1 cellular context compared by ENCODE assay signal in the genomic region with DNA sequence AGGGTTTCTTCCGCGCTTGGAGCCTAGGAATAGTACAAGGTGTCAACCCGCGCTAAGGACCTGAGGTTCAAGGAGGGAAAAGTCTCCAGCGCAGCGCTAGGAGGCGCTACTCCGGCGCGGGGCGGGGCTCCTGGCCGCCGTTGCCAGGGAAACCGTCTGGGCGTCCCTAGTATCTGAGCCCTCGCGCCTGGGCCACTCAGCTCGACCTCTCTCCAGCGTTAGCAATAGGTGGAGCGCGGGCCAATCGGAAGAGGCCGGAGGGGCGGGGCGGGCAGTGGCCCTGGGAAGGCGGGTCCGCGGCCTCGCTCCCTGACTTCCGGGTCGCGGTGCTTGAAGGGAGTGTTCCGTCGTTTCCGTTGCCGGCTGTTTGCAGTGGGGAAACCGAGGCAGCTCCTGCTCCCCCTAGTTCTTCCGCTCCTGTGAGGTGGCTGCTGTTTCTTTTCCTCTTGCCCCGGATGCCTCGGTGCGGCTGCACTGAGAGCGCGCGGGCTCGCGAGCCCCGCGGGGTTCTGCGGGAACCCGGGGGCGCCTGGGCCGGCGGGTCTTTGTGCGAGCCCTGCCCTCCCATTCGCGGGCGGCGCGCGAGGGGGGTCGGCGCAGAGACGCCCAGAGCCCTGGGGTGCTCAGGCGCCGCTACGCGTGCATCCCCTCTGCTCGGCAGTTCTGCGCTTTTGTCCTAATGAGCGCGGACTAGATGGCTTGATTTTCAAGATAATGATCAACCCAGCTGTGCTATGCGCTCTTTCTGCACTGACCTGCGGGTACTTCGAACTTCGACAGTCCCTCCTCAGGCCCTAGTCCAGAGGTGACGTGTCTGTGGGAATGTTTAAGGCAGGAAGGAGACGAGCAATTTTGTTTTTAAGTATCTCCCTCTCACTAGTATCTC.
TF ChIP-seq lines count a peak whose summit lies in the region.

A gene with protein sequence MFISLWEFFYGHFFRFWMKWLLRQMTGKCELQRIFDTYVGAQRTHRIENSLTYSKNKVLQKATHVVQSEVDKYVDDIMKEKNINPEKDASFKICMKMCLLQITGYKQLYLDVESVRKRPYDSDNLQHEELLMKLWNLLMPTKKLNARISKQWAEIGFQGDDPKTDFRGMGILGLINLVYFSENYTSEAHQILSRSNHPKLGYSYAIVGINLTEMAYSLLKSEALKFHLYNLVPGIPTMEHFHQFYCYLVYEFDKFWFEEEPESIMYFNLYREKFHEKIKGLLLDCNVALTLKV (plus strand): TSS at position 312 of the 886 bp plus-strand sequence. CDS start 1,261 bp downstream, outside the sequence.

TF ChIP-seq in K562, 482 proteins besides CTCF, POLR2A, EP300 and RAD21 (continued from another document and continues in another):
- TF ChIP-seq NCOR1 (IDR thresholded peaks at IDR 0.05), result 0 out of 2 replicates have a peak, but pooled peaks have one; percentile 7
- no peak for TF ChIP-seq HIVEP1 (CRISPR knock-in tag; IDR thresholded peaks at IDR 0.05)
- TF ChIP-seq, protein P1, sequence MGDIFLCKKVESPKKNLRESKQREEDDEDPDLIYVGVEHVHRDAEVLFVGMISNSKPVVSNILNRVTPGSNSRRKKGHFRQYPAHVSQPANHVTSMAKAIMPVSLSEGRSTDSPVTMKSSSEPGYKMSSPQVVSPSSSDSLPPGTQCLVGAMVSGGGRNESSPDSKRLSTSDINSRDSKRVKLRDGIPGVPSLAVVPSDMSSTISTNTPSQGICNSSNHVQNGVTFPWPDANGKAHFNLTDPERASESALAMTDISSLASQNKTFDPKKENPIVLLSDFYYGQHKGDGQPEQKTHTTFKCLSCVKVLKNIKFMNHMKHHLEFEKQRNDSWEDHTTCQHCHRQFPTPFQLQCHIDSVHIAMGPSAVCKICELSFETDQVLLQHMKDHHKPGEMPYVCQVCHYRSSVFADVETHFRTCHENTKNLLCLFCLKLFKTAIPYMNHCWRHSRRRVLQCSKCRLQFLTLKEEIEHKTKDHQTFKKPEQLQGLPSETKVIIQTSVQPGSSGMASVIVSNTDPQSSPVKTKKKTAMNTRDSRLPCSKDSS (IDR thresholded peaks at IDR 0.05; ENCODE audit: low read depth, partially characterized antibody), result no peak
- no peak for TF ChIP-seq MCM7 (IDR thresholded peaks at IDR 0.05)
- peak; percentile 90 for TF ChIP-seq GABPB1 (CRISPR knock-in tag; IDR thresholded peaks at IDR 0.05)
- no peak for TF ChIP-seq ESRRB (CRISPR knock-in tag; IDR thresholded peaks at IDR 0.05; ENCODE audit: borderline replicate concordance)
- no peak for TF ChIP-seq SIRT6 (IDR thresholded peaks at IDR 0.05; ENCODE audit: low read depth, low read length)
- no peak for TF ChIP-seq TCF7 (IDR thresholded peaks at IDR 0.05; ENCODE audit: borderline replicate concordance)
- TF ChIP-seq TAF15 (IDR thresholded peaks at IDR 0.05; ENCODE audit: low read depth, low read length), result no peak
- TF ChIP-seq, protein P2, sequence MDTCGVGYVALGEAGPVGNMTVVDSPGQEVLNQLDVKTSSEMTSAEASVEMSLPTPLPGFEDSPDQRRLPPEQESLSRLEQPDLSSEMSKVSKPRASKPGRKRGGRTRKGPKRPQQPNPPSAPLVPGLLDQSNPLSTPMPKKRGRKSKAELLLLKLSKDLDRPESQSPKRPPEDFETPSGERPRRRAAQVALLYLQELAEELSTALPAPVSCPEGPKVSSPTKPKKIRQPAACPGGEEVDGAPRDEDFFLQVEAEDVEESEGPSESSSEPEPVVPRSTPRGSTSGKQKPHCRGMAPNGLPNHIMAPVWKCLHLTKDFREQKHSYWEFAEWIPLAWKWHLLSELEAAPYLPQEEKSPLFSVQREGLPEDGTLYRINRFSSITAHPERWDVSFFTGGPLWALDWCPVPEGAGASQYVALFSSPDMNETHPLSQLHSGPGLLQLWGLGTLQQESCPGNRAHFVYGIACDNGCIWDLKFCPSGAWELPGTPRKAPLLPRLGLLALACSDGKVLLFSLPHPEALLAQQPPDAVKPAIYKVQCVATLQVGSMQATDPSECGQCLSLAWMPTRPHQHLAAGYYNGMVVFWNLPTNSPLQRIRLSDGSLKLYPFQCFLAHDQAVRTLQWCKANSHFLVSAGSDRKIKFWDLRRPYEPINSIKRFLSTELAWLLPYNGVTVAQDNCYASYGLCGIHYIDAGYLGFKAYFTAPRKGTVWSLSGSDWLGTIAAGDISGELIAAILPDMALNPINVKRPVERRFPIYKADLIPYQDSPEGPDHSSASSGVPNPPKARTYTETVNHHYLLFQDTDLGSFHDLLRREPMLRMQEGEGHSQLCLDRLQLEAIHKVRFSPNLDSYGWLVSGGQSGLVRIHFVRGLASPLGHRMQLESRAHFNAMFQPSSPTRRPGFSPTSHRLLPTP (IDR thresholded peaks at IDR 0.05; ENCODE audit: borderline replicate concordance, extremely low read depth, insufficient read length), result no peak
- no peak for TF ChIP-seq ILF3 (IDR thresholded peaks at IDR 0.05; ENCODE audit: borderline replicate concordance)
- TF ChIP-seq HEY1 (CRISPR knock-in tag; IDR thresholded peaks at IDR 0.05; ENCODE audit: borderline replicate concordance), result no peak
- no peak for TF ChIP-seq COPS2 (conservative IDR thresholded peaks at IDR 0.05)
- no peak for TF ChIP-seq THRAP3 (IDR thresholded peaks at IDR 0.05; ENCODE audit: borderline replicate concordance)
- TF ChIP-seq ZFPM2 (CRISPR knock-in tag; IDR thresholded peaks at IDR 0.05), result no peak
- TF ChIP-seq ZNF133 (CRISPR knock-in tag; IDR thresholded peaks at IDR 0.05), result no peak
- TF ChIP-seq, protein P3, sequence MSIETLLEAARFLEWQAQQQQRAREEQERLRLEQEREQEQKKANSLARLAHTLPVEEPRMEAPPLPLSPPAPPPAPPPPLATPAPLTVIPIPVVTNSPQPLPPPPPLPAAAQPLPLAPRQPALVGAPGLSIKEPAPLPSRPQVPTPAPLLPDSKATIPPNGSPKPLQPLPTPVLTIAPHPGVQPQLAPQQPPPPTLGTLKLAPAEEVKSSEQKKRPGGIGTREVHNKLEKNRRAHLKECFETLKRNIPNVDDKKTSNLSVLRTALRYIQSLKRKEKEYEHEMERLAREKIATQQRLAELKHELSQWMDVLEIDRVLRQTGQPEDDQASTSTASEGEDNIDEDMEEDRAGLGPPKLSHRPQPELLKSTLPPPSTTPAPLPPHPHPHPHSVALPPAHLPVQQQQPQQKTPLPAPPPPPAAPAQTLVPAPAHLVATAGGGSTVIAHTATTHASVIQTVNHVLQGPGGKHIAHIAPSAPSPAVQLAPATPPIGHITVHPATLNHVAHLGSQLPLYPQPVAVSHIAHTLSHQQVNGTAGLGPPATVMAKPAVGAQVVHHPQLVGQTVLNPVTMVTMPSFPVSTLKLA (conservative IDR thresholded peaks at IDR 0.05), result peak; percentile 65 to 85; a peak in 3 of 4 replicates
- no peak for TF ChIP-seq ZNF384 (IDR thresholded peaks at IDR 0.05; ENCODE audit: low read depth, low read length)
- TF ChIP-seq MXI1 (IDR thresholded peaks at IDR 0.05; ENCODE audit: low read depth, low read length), result peak; percentile 83
- no peak for TF ChIP-seq ZNF175 (CRISPR knock-in tag; IDR thresholded peaks at IDR 0.05; ENCODE audit: low read depth)
- TF ChIP-seq, protein P4, sequence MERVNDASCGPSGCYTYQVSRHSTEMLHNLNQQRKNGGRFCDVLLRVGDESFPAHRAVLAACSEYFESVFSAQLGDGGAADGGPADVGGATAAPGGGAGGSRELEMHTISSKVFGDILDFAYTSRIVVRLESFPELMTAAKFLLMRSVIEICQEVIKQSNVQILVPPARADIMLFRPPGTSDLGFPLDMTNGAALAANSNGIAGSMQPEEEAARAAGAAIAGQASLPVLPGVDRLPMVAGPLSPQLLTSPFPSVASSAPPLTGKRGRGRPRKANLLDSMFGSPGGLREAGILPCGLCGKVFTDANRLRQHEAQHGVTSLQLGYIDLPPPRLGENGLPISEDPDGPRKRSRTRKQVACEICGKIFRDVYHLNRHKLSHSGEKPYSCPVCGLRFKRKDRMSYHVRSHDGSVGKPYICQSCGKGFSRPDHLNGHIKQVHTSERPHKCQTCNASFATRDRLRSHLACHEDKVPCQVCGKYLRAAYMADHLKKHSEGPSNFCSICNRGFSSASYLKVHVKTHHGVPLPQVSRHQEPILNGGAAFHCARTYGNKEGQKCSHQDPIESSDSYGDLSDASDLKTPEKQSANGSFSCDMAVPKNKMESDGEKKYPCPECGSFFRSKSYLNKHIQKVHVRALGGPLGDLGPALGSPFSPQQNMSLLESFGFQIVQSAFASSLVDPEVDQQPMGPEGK (CRISPR knock-in tag; IDR thresholded peaks at IDR 0.05; ENCODE audit: borderline replicate concordance), result no peak
- TF ChIP-seq FOXA1 (IDR thresholded peaks at IDR 0.05; ENCODE audit: borderline replicate concordance), result no peak
- no peak for TF ChIP-seq RAD51 (IDR thresholded peaks at IDR 0.05; ENCODE audit: borderline replicate concordance, low read depth)
- TF ChIP-seq, protein P5, sequence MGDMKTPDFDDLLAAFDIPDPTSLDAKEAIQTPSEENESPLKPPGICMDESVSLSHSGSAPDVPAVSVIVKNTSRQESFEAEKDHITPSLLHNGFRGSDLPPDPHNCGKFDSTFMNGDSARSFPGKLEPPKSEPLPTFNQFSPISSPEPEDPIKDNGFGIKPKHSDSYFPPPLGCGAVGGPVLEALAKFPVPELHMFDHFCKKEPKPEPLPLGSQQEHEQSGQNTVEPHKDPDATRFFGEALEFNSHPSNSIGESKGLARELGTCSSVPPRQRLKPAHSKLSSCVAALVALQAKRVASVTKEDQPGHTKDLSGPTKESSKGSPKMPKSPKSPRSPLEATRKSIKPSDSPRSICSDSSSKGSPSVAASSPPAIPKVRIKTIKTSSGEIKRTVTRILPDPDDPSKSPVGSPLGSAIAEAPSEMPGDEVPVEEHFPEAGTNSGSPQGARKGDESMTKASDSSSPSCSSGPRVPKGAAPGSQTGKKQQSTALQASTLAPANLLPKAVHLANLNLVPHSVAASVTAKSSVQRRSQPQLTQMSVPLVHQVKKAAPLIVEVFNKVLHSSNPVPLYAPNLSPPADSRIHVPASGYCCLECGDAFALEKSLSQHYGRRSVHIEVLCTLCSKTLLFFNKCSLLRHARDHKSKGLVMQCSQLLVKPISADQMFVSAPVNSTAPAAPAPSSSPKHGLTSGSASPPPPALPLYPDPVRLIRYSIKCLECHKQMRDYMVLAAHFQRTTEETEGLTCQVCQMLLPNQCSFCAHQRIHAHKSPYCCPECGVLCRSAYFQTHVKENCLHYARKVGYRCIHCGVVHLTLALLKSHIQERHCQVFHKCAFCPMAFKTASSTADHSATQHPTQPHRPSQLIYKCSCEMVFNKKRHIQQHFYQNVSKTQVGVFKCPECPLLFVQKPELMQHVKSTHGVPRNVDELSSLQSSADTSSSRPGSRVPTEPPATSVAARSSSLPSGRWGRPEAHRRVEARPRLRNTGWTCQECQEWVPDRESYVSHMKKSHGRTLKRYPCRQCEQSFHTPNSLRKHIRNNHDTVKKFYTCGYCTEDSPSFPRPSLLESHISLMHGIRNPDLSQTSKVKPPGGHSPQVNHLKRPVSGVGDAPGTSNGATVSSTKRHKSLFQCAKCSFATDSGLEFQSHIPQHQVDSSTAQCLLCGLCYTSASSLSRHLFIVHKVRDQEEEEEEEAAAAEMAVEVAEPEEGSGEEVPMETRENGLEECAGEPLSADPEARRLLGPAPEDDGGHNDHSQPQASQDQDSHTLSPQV (IDR thresholded peaks at IDR 0.05), result no peak
- TF ChIP-seq, protein P6, sequence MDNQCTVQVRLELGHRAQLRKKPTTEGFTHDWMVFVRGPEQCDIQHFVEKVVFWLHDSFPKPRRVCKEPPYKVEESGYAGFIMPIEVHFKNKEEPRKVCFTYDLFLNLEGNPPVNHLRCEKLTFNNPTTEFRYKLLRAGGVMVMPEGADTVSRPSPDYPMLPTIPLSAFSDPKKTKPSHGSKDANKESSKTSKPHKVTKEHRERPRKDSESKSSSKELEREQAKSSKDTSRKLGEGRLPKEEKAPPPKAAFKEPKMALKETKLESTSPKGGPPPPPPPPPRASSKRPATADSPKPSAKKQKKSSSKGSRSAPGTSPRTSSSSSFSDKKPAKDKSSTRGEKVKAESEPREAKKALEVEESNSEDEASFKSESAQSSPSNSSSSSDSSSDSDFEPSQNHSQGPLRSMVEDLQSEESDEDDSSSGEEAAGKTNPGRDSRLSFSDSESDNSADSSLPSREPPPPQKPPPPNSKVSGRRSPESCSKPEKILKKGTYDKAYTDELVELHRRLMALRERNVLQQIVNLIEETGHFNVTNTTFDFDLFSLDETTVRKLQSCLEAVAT (IDR thresholded peaks at IDR 0.05), result no peak; a peak in 1 of 4 replicates
- no peak for TF ChIP-seq PPARD (CRISPR knock-in tag; IDR thresholded peaks at IDR 0.05)
- TF ChIP-seq NCOA1 (IDR thresholded peaks at IDR 0.05; ENCODE audit: low read depth), result peak; percentile 80; the same call in 1 of the 2 replicates
- TF ChIP-seq, protein P7, sequence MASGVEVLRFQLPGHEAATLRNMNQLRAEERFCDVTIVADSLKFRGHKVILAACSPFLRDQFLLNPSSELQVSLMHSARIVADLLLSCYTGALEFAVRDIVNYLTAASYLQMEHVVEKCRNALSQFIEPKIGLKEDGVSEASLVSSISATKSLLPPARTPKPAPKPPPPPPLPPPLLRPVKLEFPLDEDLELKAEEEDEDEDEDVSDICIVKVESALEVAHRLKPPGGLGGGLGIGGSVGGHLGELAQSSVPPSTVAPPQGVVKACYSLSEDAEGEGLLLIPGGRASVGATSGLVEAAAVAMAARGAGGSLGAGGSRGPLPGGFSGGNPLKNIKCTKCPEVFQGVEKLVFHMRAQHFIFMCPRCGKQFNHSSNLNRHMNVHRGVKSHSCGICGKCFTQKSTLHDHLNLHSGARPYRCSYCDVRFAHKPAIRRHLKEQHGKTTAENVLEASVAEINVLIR (CRISPR knock-in tag; IDR thresholded peaks at IDR 0.05), result no peak
- TF ChIP-seq MCM3 (IDR thresholded peaks at IDR 0.05), result no peak
- peak; percentile 39; the same call in 1 of the 2 replicates for TF ChIP-seq SMARCA4 (IDR thresholded peaks at IDR 0.05)
- no peak for TF ChIP-seq ZNF311 (CRISPR knock-in tag; IDR thresholded peaks at IDR 0.05)
- TF ChIP-seq TEAD2 (tag; IDR thresholded peaks at IDR 0.05), result no peak
- TF ChIP-seq BRF1 (IDR thresholded peaks at IDR 0.05; ENCODE audit: borderline replicate concordance, extremely low read depth, insufficient read length), result no peak
- TF ChIP-seq, protein P8, sequence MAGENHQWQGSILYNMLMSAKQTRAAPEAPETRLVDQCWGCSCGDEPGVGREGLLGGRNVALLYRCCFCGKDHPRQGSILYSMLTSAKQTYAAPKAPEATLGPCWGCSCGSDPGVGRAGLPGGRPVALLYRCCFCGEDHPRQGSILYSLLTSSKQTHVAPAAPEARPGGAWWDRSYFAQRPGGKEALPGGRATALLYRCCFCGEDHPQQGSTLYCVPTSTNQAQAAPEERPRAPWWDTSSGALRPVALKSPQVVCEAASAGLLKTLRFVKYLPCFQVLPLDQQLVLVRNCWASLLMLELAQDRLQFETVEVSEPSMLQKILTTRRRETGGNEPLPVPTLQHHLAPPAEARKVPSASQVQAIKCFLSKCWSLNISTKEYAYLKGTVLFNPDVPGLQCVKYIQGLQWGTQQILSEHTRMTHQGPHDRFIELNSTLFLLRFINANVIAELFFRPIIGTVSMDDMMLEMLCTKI (IDR thresholded peaks at IDR 0.05; ENCODE audit: partially characterized antibody), result no peak
- no peak for TF ChIP-seq NR2F6 (CRISPR knock-in tag; IDR thresholded peaks at IDR 0.05)
- TF ChIP-seq, protein P9, sequence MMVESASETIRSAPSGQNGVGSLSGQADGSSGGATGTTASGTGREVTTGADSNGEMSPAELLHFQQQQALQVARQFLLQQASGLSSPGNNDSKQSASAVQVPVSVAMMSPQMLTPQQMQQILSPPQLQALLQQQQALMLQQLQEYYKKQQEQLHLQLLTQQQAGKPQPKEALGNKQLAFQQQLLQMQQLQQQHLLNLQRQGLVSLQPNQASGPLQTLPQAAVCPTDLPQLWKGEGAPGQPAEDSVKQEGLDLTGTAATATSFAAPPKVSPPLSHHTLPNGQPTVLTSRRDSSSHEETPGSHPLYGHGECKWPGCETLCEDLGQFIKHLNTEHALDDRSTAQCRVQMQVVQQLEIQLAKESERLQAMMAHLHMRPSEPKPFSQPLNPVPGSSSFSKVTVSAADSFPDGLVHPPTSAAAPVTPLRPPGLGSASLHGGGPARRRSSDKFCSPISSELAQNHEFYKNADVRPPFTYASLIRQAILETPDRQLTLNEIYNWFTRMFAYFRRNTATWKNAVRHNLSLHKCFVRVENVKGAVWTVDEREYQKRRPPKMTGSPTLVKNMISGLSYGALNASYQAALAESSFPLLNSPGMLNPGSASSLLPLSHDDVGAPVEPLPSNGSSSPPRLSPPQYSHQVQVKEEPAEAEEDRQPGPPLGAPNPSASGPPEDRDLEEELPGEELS (CRISPR knock-in tag; IDR thresholded peaks at IDR 0.05; ENCODE audit: borderline replicate concordance), result no peak
